Comparison of ENCODE assay signal across 1 cellular context in genomic region chr7:128425851-128426250, GRCh38.
TF ChIP-seq lines count a peak whose summit lies in the region.

No MANE protein-coding gene starts in this region.

TF ChIP-seq in GM12878, 131 proteins besides CTCF, POLR2A, EP300 and RAD21 (continued from another document):
- TF ChIP-seq, protein P1, sequence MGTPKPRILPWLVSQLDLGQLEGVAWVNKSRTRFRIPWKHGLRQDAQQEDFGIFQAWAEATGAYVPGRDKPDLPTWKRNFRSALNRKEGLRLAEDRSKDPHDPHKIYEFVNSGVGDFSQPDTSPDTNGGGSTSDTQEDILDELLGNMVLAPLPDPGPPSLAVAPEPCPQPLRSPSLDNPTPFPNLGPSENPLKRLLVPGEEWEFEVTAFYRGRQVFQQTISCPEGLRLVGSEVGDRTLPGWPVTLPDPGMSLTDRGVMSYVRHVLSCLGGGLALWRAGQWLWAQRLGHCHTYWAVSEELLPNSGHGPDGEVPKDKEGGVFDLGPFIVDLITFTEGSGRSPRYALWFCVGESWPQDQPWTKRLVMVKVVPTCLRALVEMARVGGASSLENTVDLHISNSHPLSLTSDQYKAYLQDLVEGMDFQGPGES (IDR thresholded peaks at IDR 0.05), result no peak
- TF ChIP-seq PBX3 (IDR thresholded peaks at IDR 0.05; ENCODE audit: insufficient replicate concordance, low read depth, low read length) (no peak), PAX5 (IDR thresholded peaks at IDR 0.05; ENCODE audit: borderline replicate concordance, low read depth, low read length) (no peak), POLR2AphosphoS5 (IDR thresholded peaks at IDR 0.05; ENCODE audit: low read length) (no peak), FOS (IDR thresholded peaks at IDR 0.05; ENCODE audit: borderline replicate concordance, extremely low read depth, insufficient read length) (no peak), FOXM1 (IDR thresholded peaks at IDR 0.05; ENCODE audit: low read depth, low read length) (no peak), GABPA (IDR thresholded peaks at IDR 0.05; ENCODE audit: low read depth) (no peak), RCOR1 (conservative IDR thresholded peaks at IDR 0.05; ENCODE audit: low read depth, low read length) (no peak), YBX1 (IDR thresholded peaks at IDR 0.05) (no peak), SRF (IDR thresholded peaks at IDR 0.05; ENCODE audit: low read depth in 2 of 2, low read length in 2 of 2) (no peak)
- TF ChIP-seq, protein P2, sequence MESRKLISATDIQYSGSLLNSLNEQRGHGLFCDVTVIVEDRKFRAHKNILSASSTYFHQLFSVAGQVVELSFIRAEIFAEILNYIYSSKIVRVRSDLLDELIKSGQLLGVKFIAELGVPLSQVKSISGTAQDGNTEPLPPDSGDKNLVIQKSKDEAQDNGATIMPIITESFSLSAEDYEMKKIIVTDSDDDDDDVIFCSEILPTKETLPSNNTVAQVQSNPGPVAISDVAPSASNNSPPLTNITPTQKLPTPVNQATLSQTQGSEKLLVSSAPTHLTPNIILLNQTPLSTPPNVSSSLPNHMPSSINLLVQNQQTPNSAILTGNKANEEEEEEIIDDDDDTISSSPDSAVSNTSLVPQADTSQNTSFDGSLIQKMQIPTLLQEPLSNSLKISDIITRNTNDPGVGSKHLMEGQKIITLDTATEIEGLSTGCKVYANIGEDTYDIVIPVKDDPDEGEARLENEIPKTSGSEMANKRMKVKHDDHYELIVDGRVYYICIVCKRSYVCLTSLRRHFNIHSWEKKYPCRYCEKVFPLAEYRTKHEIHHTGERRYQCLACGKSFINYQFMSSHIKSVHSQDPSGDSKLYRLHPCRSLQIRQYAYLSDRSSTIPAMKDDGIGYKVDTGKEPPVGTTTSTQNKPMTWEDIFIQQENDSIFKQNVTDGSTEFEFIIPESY (IDR thresholded peaks at IDR 0.05), result no peak
